22 cellular contexts compared by ENCODE assay signal in the genomic region with DNA sequence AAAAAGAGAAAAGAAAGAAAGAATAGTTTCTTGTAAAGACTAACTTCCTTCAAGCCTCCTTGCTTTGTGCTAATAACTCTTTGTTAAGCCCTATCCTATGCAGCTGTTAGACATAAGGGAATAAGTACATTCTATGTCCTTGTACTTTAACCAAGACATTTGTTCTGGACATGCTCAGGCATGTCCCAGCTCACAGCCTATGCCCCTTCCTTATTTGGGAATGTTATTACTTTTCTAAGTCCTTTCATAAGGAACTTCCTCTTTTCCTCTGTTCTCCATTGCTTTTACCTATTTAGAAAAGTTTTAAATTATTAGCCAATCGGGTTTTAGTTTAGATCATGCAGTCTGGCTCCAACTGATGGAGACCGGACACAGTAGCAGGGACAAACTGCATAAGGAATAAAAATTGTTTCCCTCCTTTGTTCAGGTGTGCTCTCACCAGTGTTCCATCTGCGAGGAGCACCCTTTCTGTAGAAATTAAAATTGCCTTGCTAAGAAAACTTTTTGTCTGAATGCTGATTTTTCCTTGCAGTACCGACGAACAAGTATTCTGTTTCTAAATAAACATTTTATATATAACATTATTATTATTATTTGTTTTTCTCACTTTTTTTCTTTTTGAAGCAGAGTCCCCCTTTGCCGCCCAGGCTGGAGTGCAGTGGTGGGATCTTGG. TPM values are rescaled to one million over a fixed set of nuclear protein-coding genes. Genes with fewer than 3 reads are reported as not detected.
DNase-seq lines count a peak whose midpoint lies in the region; ATAC-seq, FAIRE-seq and TF ChIP-seq lines count a peak whose summit lies in the region.
"Had no signal": no experiment of that assay in that cellular context is flagged by ENCODE, and none has a peak within 500 bp of the region (broad histone marks: within the 10 kb centered on the region; RNA-seq: fewer than 3 reads in every experiment).

No MANE protein-coding gene starts in this region.

- no peaks in the 10 kb centered on the region for H3K27me3 ChIP-seq in HepG2 (ENCODE audit: control insufficient read depth in 1 of 2, insufficient read depth in 2 of 2, low read length in 2 of 2)
- no peaks in the 10 kb centered on the region for H3K27me3 ChIP-seq in right lobe of liver
- H3K27me3 ChIP-seq in SJCRH30: no peaks in the 10 kb centered on the region
- H3K27me3 ChIP-seq in right cardiac atrium (ENCODE audit: control insufficient read depth, insufficient read depth): no peaks in the 10 kb centered on the region

- in situ Hi-C loops in HepG2 (cut with HindIII; ENCODE audit: extremely low pct_ligation_motif_present, low pct_unique_long_range_greater_than_20kb): no loop called here

- CTCF ChIA-PET in HepG2 (lab: Yijun Ruan, JAX; ENCODE audit: low intra/inter-chr PET ratio, low total read pairs): no interaction called here
- CTCF ChIA-PET in Calu3 (lab: Charles Lee): no interaction called here

- H3K36me3 ChIP-seq in HepG2 (replicated peaks in 1 of 2; ENCODE audit: control insufficient read depth in 1 of 2, insufficient read depth in 2 of 2, low read length in 2 of 2): no peaks in the 10 kb centered on the region
- H3K36me3 ChIP-seq in right lobe of liver: no peaks in the 10 kb centered on the region
- H3K36me3 ChIP-seq in SJCRH30: no peaks in the 10 kb centered on the region

- H3K9ac ChIP-seq in HepG2 (ENCODE audit: insufficient read depth, low read depth, low read length): no peak overlapping the region

- no peaks in the 10 kb centered on the region for H3K79me2 ChIP-seq in HepG2 (ENCODE audit: insufficient read depth, low read length)

- DNase-seq in HepG2 (ENCODE audit: low spot score) (no peak), right lobe of liver (no peak), SJCRH30 (peak; percentile 33 to 50), fibroblast of villous mesenchyme (ENCODE audit: low read depth) (peak; percentile 20), Calu3 (no peak), right cardiac atrium (no peak), SHP77 (lab: John Stamatoyannopoulos, UW) (no peak), SIG-M5 treated with dmso at 0.1 percent for 504 hours (lab: John Stamatoyannopoulos, UW; ENCODE audit: unreplicated experiment) (no peak)
- DNase-seq: Caco-2; CD4-positive, alpha-beta T cell; DMS79; H9; NCI-H1048; NCI-H146; NCI-H2081; NCI-H510A treated with DMSO at 0.1 percent for 48 hours; NCI-H82; OCI-M1; Right ventricle myocardium superior; T-cell had no signal

- TF ChIP-seq EP300 in HepG2 (IDR thresholded peaks at IDR 0.05; ENCODE audit: low read depth in 2 of 2, low read length in 2 of 2) (no peak), HepG2 (CRISPR knock-in tag; IDR thresholded peaks at IDR 0.05; ENCODE audit: borderline replicate concordance) (no peak)

- H3K9me3 ChIP-seq in HepG2 (ENCODE audit: low read length) (peaks cover 12% of the 10 kb centered on the region), right lobe of liver (peaks cover 0 to 8% (median 0%) of the 10 kb centered on the region in 4 donors), SJCRH30 (replicated peaks) (peaks cover 10% of the 10 kb centered on the region), right cardiac atrium (ENCODE audit: control insufficient read depth, low read length) (no peaks in the 10 kb centered on the region)

- ATAC-seq in HepG2 (no peak), right lobe of liver (no peak), right cardiac atrium (no peak)
- ATAC-seq: SK-N-SH treated with all-trans-retinoic acid at 6 μM for 48 hours, T-cell had no signal

- H3K4me2 ChIP-seq in HepG2 (ENCODE audit: low read depth, low read length): no peak overlapping the region

- no peaks in the 10 kb centered on the region for H3K4me1 ChIP-seq in HepG2 (ENCODE audit: insufficient read depth, low read length)
- no peaks in the 10 kb centered on the region for H3K4me1 ChIP-seq in right lobe of liver
- H3K4me1 ChIP-seq in SJCRH30: no peaks in the 10 kb centered on the region
- no peaks in the 10 kb centered on the region for H3K4me1 ChIP-seq in right cardiac atrium (ENCODE audit: control insufficient read depth, insufficient read depth, low read length)
- H3K4me1 ChIP-seq: Caco-2 had no signal

- no peak overlapping the region for H2AFZ ChIP-seq in HepG2 (ENCODE audit: low read length)

- no peak for FAIRE-seq in HepG2 (lab: Jason Lieb, UNC)
- FAIRE-seq: A204.1 had no signal

- TF ChIP-seq POLR2A in HepG2 (IDR thresholded peaks at IDR 0.05; ENCODE audit: insufficient read depth in 1 of 2, low read depth in 2 of 2, low read length in 2 of 2) (no peak), right lobe of liver (IDR thresholded peaks at IDR 0.05) (no peak)

- TF ChIP-seq CTCF in HepG2 (CRISPR knock-in tag; IDR thresholded peaks at IDR 0.05) (no peak), right lobe of liver (IDR thresholded peaks at IDR 0.05) (no peak), fibroblast of villous mesenchyme (IDR thresholded peaks at IDR 0.05; ENCODE audit: insufficient read depth, low read depth, low read length) (no peak), Calu3 (IDR thresholded peaks at IDR 0.05; ENCODE audit: unreplicated experiment) (no peak)

- no peak overlapping the region for H3K27ac ChIP-seq in HepG2 (ENCODE audit: extremely low read length, insufficient read depth, low read length)
- no peak overlapping the region for H3K27ac ChIP-seq in right lobe of liver
- no peak overlapping the region for H3K27ac ChIP-seq in SJCRH30
- H3K27ac ChIP-seq in right cardiac atrium (ENCODE audit: low read length): no peak overlapping the region

- no peaks in the 10 kb centered on the region for H4K20me1 ChIP-seq in HepG2 (ENCODE audit: insufficient read depth, low read length)

- H3K36me3 Mint-ChIP-seq in Calu3 (ENCODE audit: insufficient read depth, unreplicated experiment): no peaks in the 10 kb centered on the region

- TF ChIP-seq RAD21 in HepG2 (CRISPR knock-in tag; IDR thresholded peaks at IDR 0.05): no peak

- no peak overlapping the region for H3K4me3 Mint-ChIP-seq in Calu3 (ENCODE audit: low read depth, unreplicated experiment)
- H3K4me3 Mint-ChIP-seq: CD4-positive, alpha-beta T cell; H9; T-cell had no signal

- no peak overlapping the region for H3K4me3 ChIP-seq in HepG2 (replicated peaks in 1 of 3; ENCODE audit: insufficient read depth in 1 of 3, low read depth in 2 of 3, low read length in 3 of 3)
- H3K4me3 ChIP-seq in right lobe of liver: no peak overlapping the region
- no peak overlapping the region for H3K4me3 ChIP-seq in SJCRH30
- H3K4me3 ChIP-seq in fibroblast of villous mesenchyme (ENCODE audit: low read depth, low read length): no peak overlapping the region
- no peak overlapping the region for H3K4me3 ChIP-seq in right cardiac atrium (ENCODE audit: low read length)

- POLR2A ChIA-PET in HepG2 (lab: Yijun Ruan, JAX): no interaction called here

- 92% methylated on average over 6 of the region's 6 CpGs for WGBS in HepG2 (ENCODE audit: low lambda C conversion rate)
- 90% methylated on average over 6 of the region's 6 CpGs for WGBS in right lobe of liver (ENCODE audit: insufficient coverage, low coverage, low lambda C conversion rate, missing lambda C conversion rate)
- 95% methylated on average over 6 of the region's 6 CpGs for WGBS in right cardiac atrium

- no peaks in the 10 kb centered on the region for H3K4me1 Mint-ChIP-seq in Calu3 (ENCODE audit: low read depth, unreplicated experiment)
- H3K4me1 Mint-ChIP-seq: H9 had no signal

- H3K9me3 Mint-ChIP-seq in Calu3 (ENCODE audit: low read depth, unreplicated experiment): peaks cover 2% of the 10 kb centered on the region
- H3K9me3 Mint-ChIP-seq: CD4-positive, alpha-beta T cell had no signal

- no peak overlapping the region for H3K27ac Mint-ChIP-seq in Calu3 (ENCODE audit: unreplicated experiment)
- H3K27ac Mint-ChIP-seq: CD4-positive, alpha-beta T cell; T-cell had no signal

- H3K27me3 Mint-ChIP-seq in Calu3 (ENCODE audit: unreplicated experiment): no peaks in the 10 kb centered on the region

- intact Hi-C loops in HepG2 (cut with micrococcal nuclease; ENCODE audit: unreplicated experiment) (no loop called here), right lobe of liver (cut with DNase I) (no loop called here), Calu3 (cut with micrococcal nuclease; ENCODE audit: unreplicated experiment) (no loop called here), right cardiac atrium (cut with DNase I) (no loop called here)

- BruUV-seq in HepG2 (replicated peaks; lab: Mats Ljungman, UMichigan) (no TSS peak), Calu3 (replicated peaks; lab: Mats Ljungman, UMichigan) (no TSS peak)

RNA-seq across cellular contexts. Expression of a gene that starts 21.6 kb away (rescaled TPM):
- total RNA-seq in HepG2 (2016; rRNA removed; fragmentation: Illumina TruSeq; extraction: Trizol) (23.6 and 29.9 TPM in 2 replicates), right lobe of liver (1 to 10 TPM; 2.2 to 5.0 (median 2.7) TPM), fibroblast of villous mesenchyme (24.2 and 25.4 TPM in 2 replicates), Calu3 (2022) (47.1 and 53.8 TPM in 2 replicates), right cardiac atrium (10 to 100 TPM; 12.8 to 18.8 (median 17.4) TPM)
- total RNA-seq in HepG2 (2016; cell fraction: cytosol; rRNA removed; fragmentation: Illumina TruSeq; extraction: Trizol; ENCODE audit: low read depth): 44.1 and 45.2 TPM in 2 replicates
- 19.6 and 30.8 TPM in 2 replicates for total RNA-seq in HepG2 (2016; cell fraction: insoluble cytoplasmic fraction; rRNA removed; fragmentation: Illumina TruSeq; extraction: Trizol)
- 65.9 and 67.9 TPM in 2 replicates for total RNA-seq in HepG2 (2016; cell fraction: membrane; rRNA removed; fragmentation: Illumina TruSeq; extraction: Trizol)
- 18.3 and 21.0 TPM in 2 replicates for total RNA-seq in HepG2 (2016; cell fraction: nucleus; rRNA removed; fragmentation: Illumina TruSeq; extraction: Trizol)
- polyA plus RNA-seq in HepG2 (2011; rRNA removed) (21.4 and 24.8 TPM in 2 replicates), right cardiac atrium (13.6 TPM)
- 20.8 and 31.5 TPM in 2 replicates for polyA plus RNA-seq in HepG2 (2011; cell fraction: cytosol; rRNA removed)
- 29.5 and 33.6 TPM in 2 replicates for polyA plus RNA-seq in HepG2 (2011; cell fraction: nucleus; rRNA removed)
- 17.1 and 21.7 TPM in 2 replicates for polyA plus RNA-seq in HepG2 (2012)
- 69.3 and 70.4 TPM in 2 replicates for polyA plus RNA-seq in HepG2 (2016; cell fraction: cytosol; fragmentation: Illumina TruSeq; extraction: Trizol; ENCODE audit: low read depth)
- polyA plus RNA-seq in HepG2 (2016; cell fraction: insoluble cytoplasmic fraction; fragmentation: Illumina TruSeq; extraction: Trizol; ENCODE audit: low read depth): 36.8 and 41.3 TPM in 2 replicates
- polyA plus RNA-seq in HepG2 (2016; cell fraction: membrane; fragmentation: Illumina TruSeq; extraction: Trizol; ENCODE audit: low read depth): 88.9 and 91.0 TPM in 2 replicates
- 55.9 and 57.5 TPM in 2 replicates for polyA plus RNA-seq in HepG2 (2016; cell fraction: nucleus; fragmentation: Illumina TruSeq; extraction: Trizol; ENCODE audit: insufficient read depth, low read depth)
- 17.5 and 25.8 TPM in 2 replicates for polyA minus RNA-seq in HepG2 (2011; rRNA and poly(A)+ RNA removed; ENCODE audit: low replicate concordance)
- 9.3 and 10.1 TPM in 2 replicates for polyA minus RNA-seq in HepG2 (2011; cell fraction: cytosol; rRNA and poly(A)+ RNA removed)
- 13.3 and 14.8 TPM in 2 replicates for polyA minus RNA-seq in HepG2 (2011; cell fraction: nucleus; rRNA and poly(A)+ RNA removed)
- 61.6 and 63.7 TPM in 2 replicates for total RNA-seq in SJCRH30 (2014; rRNA removed; shearing (Covaris generic))

RNA-seq across cellular contexts. Expression of a gene that starts 23.1 kb away (rescaled TPM):
- total RNA-seq in HepG2 (2016; rRNA removed; fragmentation: Illumina TruSeq; extraction: Trizol) (6.5 and 10.4 TPM in 2 replicates), right lobe of liver (10 to 100 TPM in 1 of 6 experiments, 1 to 10 TPM in 5; 4.8 to 10.7 (median 6.6) TPM), fibroblast of villous mesenchyme (12.2 and 16.0 TPM in 2 replicates), Calu3 (2022) (12.1 and 13.0 TPM in 2 replicates), right cardiac atrium (10 to 100 TPM; 13.9 to 17.7 (median 15.4) TPM)
- total RNA-seq in HepG2 (2016; cell fraction: cytosol; rRNA removed; fragmentation: Illumina TruSeq; extraction: Trizol; ENCODE audit: low read depth): 1.1 and 1.6 TPM in 2 replicates
- total RNA-seq in HepG2 (2016; cell fraction: insoluble cytoplasmic fraction; rRNA removed; fragmentation: Illumina TruSeq; extraction: Trizol): 5.9 and 9.4 TPM in 2 replicates
- 4.9 and 5.3 TPM in 2 replicates for total RNA-seq in HepG2 (2016; cell fraction: membrane; rRNA removed; fragmentation: Illumina TruSeq; extraction: Trizol)
- total RNA-seq in HepG2 (2016; cell fraction: nucleus; rRNA removed; fragmentation: Illumina TruSeq; extraction: Trizol): 8.8 and 11.2 TPM in 2 replicates
- polyA plus RNA-seq in HepG2 (2011; rRNA removed) (3.9 and 5.6 TPM in 2 replicates), right cardiac atrium (7.9 TPM)
- 2.2 and 3.2 TPM in 2 replicates for polyA plus RNA-seq in HepG2 (2011; cell fraction: cytosol; rRNA removed)
- polyA plus RNA-seq in HepG2 (2011; cell fraction: nucleus; rRNA removed): 15.3 and 19.0 TPM in 2 replicates
- 6.4 and 6.6 TPM in 2 replicates for polyA plus RNA-seq in HepG2 (2012)
- 0.53 and 0.94 TPM in 2 replicates for polyA plus RNA-seq in HepG2 (2016; cell fraction: cytosol; fragmentation: Illumina TruSeq; extraction: Trizol; ENCODE audit: low read depth)
- polyA plus RNA-seq in HepG2 (2016; cell fraction: insoluble cytoplasmic fraction; fragmentation: Illumina TruSeq; extraction: Trizol; ENCODE audit: low read depth): 6.0 and 6.2 TPM in 2 replicates
- polyA plus RNA-seq in HepG2 (2016; cell fraction: membrane; fragmentation: Illumina TruSeq; extraction: Trizol; ENCODE audit: low read depth): 2.1 and 2.6 TPM in 2 replicates
- 20.0 and 22.4 TPM in 2 replicates for polyA plus RNA-seq in HepG2 (2016; cell fraction: nucleus; fragmentation: Illumina TruSeq; extraction: Trizol; ENCODE audit: insufficient read depth, low read depth)
- polyA minus RNA-seq in HepG2 (2011; rRNA and poly(A)+ RNA removed; ENCODE audit: low replicate concordance): 4.8 and 5.2 TPM in 2 replicates
- 4.2 and 4.4 TPM in 2 replicates for polyA minus RNA-seq in HepG2 (2011; cell fraction: cytosol; rRNA and poly(A)+ RNA removed)
- polyA minus RNA-seq in HepG2 (2011; cell fraction: nucleus; rRNA and poly(A)+ RNA removed): 9.0 and 11.1 TPM in 2 replicates
- 20.3 and 21.7 TPM in 2 replicates for total RNA-seq in SJCRH30 (2014; rRNA removed; shearing (Covaris generic))

RNA-seq across cellular contexts. Expression of a gene that starts 47.3 kb away (rescaled TPM):
- total RNA-seq in HepG2 (2016; rRNA removed; fragmentation: Illumina TruSeq; extraction: Trizol): 13.9 and 17.4 TPM in 2 replicates
- total RNA-seq in HepG2 (2016; cell fraction: cytosol; rRNA removed; fragmentation: Illumina TruSeq; extraction: Trizol; ENCODE audit: low read depth): 2.8 and 3.2 TPM in 2 replicates
- total RNA-seq in HepG2 (2016; cell fraction: insoluble cytoplasmic fraction; rRNA removed; fragmentation: Illumina TruSeq; extraction: Trizol): 13.6 and 14.5 TPM in 2 replicates
- total RNA-seq in HepG2 (2016; cell fraction: membrane; rRNA removed; fragmentation: Illumina TruSeq; extraction: Trizol): 10.2 and 10.4 TPM in 2 replicates
- 13.5 and 15.1 TPM in 2 replicates for total RNA-seq in HepG2 (2016; cell fraction: nucleus; rRNA removed; fragmentation: Illumina TruSeq; extraction: Trizol)
- polyA plus RNA-seq in HepG2 (2011; rRNA removed): 13.5 and 14.6 TPM in 2 replicates
- polyA plus RNA-seq in HepG2 (2011; cell fraction: cytosol; rRNA removed): 9.1 and 10.3 TPM in 2 replicates
- 16.5 and 18.4 TPM in 2 replicates for polyA plus RNA-seq in HepG2 (2011; cell fraction: nucleus; rRNA removed)
- polyA plus RNA-seq in HepG2 (2012): 11.6 and 13.0 TPM in 2 replicates
- polyA plus RNA-seq in HepG2 (2016; cell fraction: cytosol; fragmentation: Illumina TruSeq; extraction: Trizol; ENCODE audit: low read depth): 1.5 and 1.6 TPM in 2 replicates
- 13.0 and 19.7 TPM in 2 replicates for polyA plus RNA-seq in HepG2 (2016; cell fraction: insoluble cytoplasmic fraction; fragmentation: Illumina TruSeq; extraction: Trizol; ENCODE audit: low read depth)
- polyA plus RNA-seq in HepG2 (2016; cell fraction: membrane; fragmentation: Illumina TruSeq; extraction: Trizol; ENCODE audit: low read depth): 6.2 and 6.3 TPM in 2 replicates
- polyA plus RNA-seq in HepG2 (2016; cell fraction: nucleus; fragmentation: Illumina TruSeq; extraction: Trizol; ENCODE audit: insufficient read depth, low read depth): 21.4 and 25.0 TPM in 2 replicates
- 21.4 and 36.1 TPM in 2 replicates for polyA minus RNA-seq in HepG2 (2011; rRNA and poly(A)+ RNA removed; ENCODE audit: low replicate concordance)
- polyA minus RNA-seq in HepG2 (2011; cell fraction: cytosol; rRNA and poly(A)+ RNA removed): 15.8 and 17.9 TPM in 2 replicates
- polyA minus RNA-seq in HepG2 (2011; cell fraction: nucleus; rRNA and poly(A)+ RNA removed): 10.9 and 17.4 TPM in 2 replicates
- 10 to 100 TPM; 10.6 to 14.8 (median 12.2) TPM for total RNA-seq in right lobe of liver
- 20.7 and 23.4 TPM in 2 replicates for total RNA-seq in SJCRH30 (2014; rRNA removed; shearing (Covaris generic))
- total RNA-seq in fibroblast of villous mesenchyme: 14.5 and 16.4 TPM in 2 replicates
- total RNA-seq in Calu3 (2022): 63.1 and 71.2 TPM in 2 replicates
- total RNA-seq in right cardiac atrium: 10 to 100 TPM; 31.3 to 45.3 (median 41.1) TPM
- polyA plus RNA-seq in right cardiac atrium: 20.0 TPM

Comparison
In these comparisons a context has a peak if more than half of its experiments do, and no peak if none do; other contexts are left out.
1. DNase-seq: peak in SJCRH30 (2 of 2) and fibroblast of villous mesenchyme (single experiment); none in HepG2 (single experiment), right lobe of liver (0 of 3), Calu3 (single experiment), right cardiac atrium (0 of 3), SHP77 (0 of 2) and SIG-M5 treated with dmso at 0.1 percent for 504 hours (single experiment).